In genomic region chr20:19783966-19784401, GRCh38 we compare ENCODE assay signal across 10 cellular contexts. TPM values are rescaled to one million over a fixed set of nuclear protein-coding genes. Genes with fewer than 3 reads are reported as not detected.
DNase-seq lines count a peak whose midpoint lies in the region; ATAC-seq and TF ChIP-seq lines count a peak whose summit lies in the region.
"Had no signal": no experiment of that assay in that cellular context is flagged by ENCODE, and none has a peak within 500 bp of the region (broad histone marks: within the 10 kb centered on the region; RNA-seq: fewer than 3 reads in every experiment).

No MANE protein-coding gene starts in this region.

- no peak overlapping the region for H2AFZ ChIP-seq in neural progenitor cell (replicated peaks)

- H3K4me3 Mint-ChIP-seq in neural progenitor cell: no peak overlapping the region
- H3K4me3 Mint-ChIP-seq: memory B cell had no signal

- no peaks in the 10 kb centered on the region for H3K36me3 ChIP-seq in neural progenitor cell

- H3K4me2 ChIP-seq in neural progenitor cell: no peak overlapping the region

- H3K79me2 ChIP-seq in neural progenitor cell (ENCODE audit: low read depth): no peaks in the 10 kb centered on the region

- H3K36me3 Mint-ChIP-seq in neural progenitor cell: peaks cover 5% of the 10 kb centered on the region
- H3K36me3 Mint-ChIP-seq: memory B cell had no signal

- ATAC-seq in HG02981 (IDR thresholded peaks at IDR 0.05; ENCODE audit: unreplicated experiment) (no peak), HG03175 (IDR thresholded peaks at IDR 0.05; ENCODE audit: unreplicated experiment) (no peak), GM18873 (IDR thresholded peaks at IDR 0.05; ENCODE audit: low FRiP score, unreplicated experiment) (no peak)

- peaks cover 2% of the 10 kb centered on the region for H3K27me3 Mint-ChIP-seq in neural progenitor cell (ENCODE audit: insufficient read depth, low read depth)

- no peaks in the 10 kb centered on the region for H4K20me1 ChIP-seq in neural progenitor cell (ENCODE audit: low read depth)

- no peaks in the 10 kb centered on the region for H3K27me3 ChIP-seq in neural progenitor cell

- peaks cover 12% of the 10 kb centered on the region for H3K9me3 Mint-ChIP-seq in neural progenitor cell

- peaks cover 39% of the 10 kb centered on the region for H3K4me1 Mint-ChIP-seq in neural progenitor cell

- no peak overlapping the region for H3K27ac ChIP-seq in neural progenitor cell

- H3K4me3 ChIP-seq in neural progenitor cell: no peak overlapping the region

- H3F3A ChIP-seq in neural progenitor cell (ENCODE audit: low read depth): no peaks in the 10 kb centered on the region

- DNase-seq in ELR (ENCODE audit: low read depth) (peak; percentile 71), RPMI7951 (ENCODE audit: low read depth) (peak; percentile 93), fibroblast of peridontal ligament (ENCODE audit: extremely low read depth) (peak; percentile 67), neural progenitor cell (ENCODE audit: low spot score) (no peak)
- no peak for DNase-seq in activated CD4-positive, alpha-beta T cell treated with anti-CD3 and anti-CD28 coated beads for 4 hours
- DNase-seq: activated CD4-positive, alpha-beta T cell treated with anti-CD3 and anti-CD28 coated beads, Interleukin-2, amount 50 U/mL, for 1 hour had no signal

- no peaks in the 10 kb centered on the region for H3K9me3 ChIP-seq in neural progenitor cell (ENCODE audit: low read depth)

- no peak for TF ChIP-seq CTCF in neural progenitor cell (IDR thresholded peaks at IDR 0.05)

- no peak overlapping the region for H3K9ac ChIP-seq in neural progenitor cell

- peaks cover 23% of the 10 kb centered on the region for H3K4me1 ChIP-seq in neural progenitor cell

- H3K27ac Mint-ChIP-seq in neural progenitor cell: peak overlapping the region; percentile 78
- H3K27ac Mint-ChIP-seq: memory B cell had no signal

RNA-seq across cellular contexts. Expression of gene RIN2, which starts 25.9 kb away (rescaled TPM):
- total RNA-seq in RPMI7951 (2014; rRNA removed; shearing (Covaris generic)): 61.0 and 62.8 TPM in 2 replicates
- 5.5 and 7.2 TPM in 2 replicates for total RNA-seq in neural progenitor cell (ENCODE audit: low replicate concordance)

Comparison
In these comparisons a context has a peak if more than half of its experiments do, and no peak if none do; other contexts are left out.
1. DNase-seq: peak in ELR (single experiment), RPMI7951 (single experiment) and fibroblast of peridontal ligament (single experiment); none in neural progenitor cell (single experiment) and activated CD4-positive, alpha-beta T cell treated with anti-CD3 and anti-CD28 coated beads for 4 hours (0 of 2).